19 cellular contexts compared by ENCODE assay signal in genomic region chr5:72470817-72471216, GRCh38. TPM values are rescaled to one million over a fixed set of nuclear protein-coding genes. Genes with fewer than 3 reads are reported as not detected.
DNase-seq lines count a peak whose midpoint lies in the region; ATAC-seq and TF ChIP-seq lines count a peak whose summit lies in the region.
"Had no signal": no experiment of that assay in that cellular context is flagged by ENCODE, and none has a peak within 500 bp of the region (broad histone marks: within the 10 kb centered on the region; RNA-seq: fewer than 3 reads in every experiment).

No MANE protein-coding gene starts in this region.

- H2BK120ac ChIP-seq in mesenchymal stem cell (ENCODE audit: low read depth, low read length), result no peak overlapping the region

- H3K9ac ChIP-seq in PC-3 (ENCODE audit: low read length), result no peak overlapping the region
- no peak overlapping the region for H3K9ac ChIP-seq in mesenchymal stem cell (ENCODE audit: low read length)
- H3K9ac ChIP-seq: BLaER1 had no signal

- DNase-seq in Daoy (ENCODE audit: low read depth), result peak; percentile 84
- DNase-seq in PC-3, result peak; percentile 83
- DNase-seq in cardiac fibroblast (ENCODE audit: low read depth in 2 of 2), result peak; percentile 43 to 74
- no peak for DNase-seq in mesenchymal stem cell
- no peak for DNase-seq in COLO668 (lab: John Stamatoyannopoulos, UW; ENCODE audit: unreplicated experiment)
- DNase-seq in DMS53 treated with DMSO at 0.1 percent for 48 hours (lab: John Stamatoyannopoulos, UW; ENCODE audit: unreplicated experiment), result no peak
- DNase-seq in cerebellar cortex (ENCODE audit: low spot score), result no peak
- DNase-seq in SHP77 (lab: John Stamatoyannopoulos, UW), result no peak
- DNase-seq: effector CD8-positive, alpha-beta T cell; head of caudate nucleus; KG1; left cardiac atrium; natural killer cell; NCI-H510A; right lobe of liver; stimulated activated naive B cell treated with anti-CD40 and anti-IgM and Interleukin-4, amounts not matched to agents 10 μg/mL and 1 μg/mL and 100 μg/mL, for 72 hours; upper lobe of left lung had no signal

- H3K14ac ChIP-seq in mesenchymal stem cell (ENCODE audit: low read length in 2 of 2), result no peak overlapping the region

- no peak overlapping the region for H3K23ac ChIP-seq in mesenchymal stem cell (ENCODE audit: low read length in 2 of 2)

- H3K4me2 ChIP-seq in PC-3 (ENCODE audit: low read length) (peak overlapping the region; percentile 30; the same call in 1 of the 2 replicates), mesenchymal stem cell (ENCODE audit: low read length, poor library complexity, severe bottlenecking) (no peak overlapping the region)

- H2AK5ac ChIP-seq in mesenchymal stem cell (ENCODE audit: low read length, severe bottlenecking), result no peak overlapping the region

- no peak overlapping the region for H2BK15ac ChIP-seq in mesenchymal stem cell (ENCODE audit: low read depth, poor library complexity, severe bottlenecking)

- H3K27me3 ChIP-seq in PC-3 (ENCODE audit: low read length) (no peaks in the 10 kb centered on the region), mesenchymal stem cell (ENCODE audit: control insufficient read depth in 1 of 2, insufficient read depth in 1 of 2, low read length in 2 of 2) (no peaks in the 10 kb centered on the region)
- H3K27me3 ChIP-seq: BLaER1, right lobe of liver, upper lobe of left lung had no signal

- H3K36me3 ChIP-seq in PC-3 (ENCODE audit: low read depth, low read length), result no peaks in the 10 kb centered on the region
- H3K36me3 ChIP-seq in mesenchymal stem cell (ENCODE audit: control insufficient read depth in 1 of 2, insufficient read depth in 2 of 2, low read depth in 1 of 2, low read length in 2 of 2), result no peaks in the 10 kb centered on the region
- H3K36me3 ChIP-seq: BLaER1, right lobe of liver, upper lobe of left lung had no signal

- H3K4me1 ChIP-seq in PC-3 (ENCODE audit: insufficient read depth, low read length) (peaks cover 60% of the 10 kb centered on the region), mesenchymal stem cell (ENCODE audit: control insufficient read depth, insufficient read depth, low read depth, low read length) (peaks cover 4% of the 10 kb centered on the region)
- H3K4me1 ChIP-seq: right lobe of liver had no signal

- no peak overlapping the region for H4K8ac ChIP-seq in mesenchymal stem cell (ENCODE audit: low read length)

- BruUV-seq in PC-3 (replicated peaks; lab: Mats Ljungman, UMichigan), result no TSS peak

- no peak overlapping the region for H3K4ac ChIP-seq in mesenchymal stem cell (ENCODE audit: low read depth in 1 of 2, low read length in 2 of 2)

- no peak overlapping the region for H2BK5ac ChIP-seq in mesenchymal stem cell (ENCODE audit: low read depth, low read length, poor library complexity, severe bottlenecking)

- TF ChIP-seq CTCF in PC-3 (conservative IDR thresholded peaks at IDR 0.05; ENCODE audit: low read depth, low read length), result no peak
- TF ChIP-seq CTCF in cardiac fibroblast (IDR thresholded peaks at IDR 0.05; ENCODE audit: low read depth, low read length), result no peak

- H4K20me1 ChIP-seq in PC-3 (ENCODE audit: low read length), result no peaks in the 10 kb centered on the region
- H4K20me1 ChIP-seq: BLaER1 had no signal

- H3K27ac ChIP-seq in PC-3 (ENCODE audit: low read length) (no peak overlapping the region), mesenchymal stem cell (ENCODE audit: low read length, poor library complexity, severe bottlenecking) (peak overlapping the region; percentile 36)
- H3K27ac ChIP-seq: BLaER1, right lobe of liver, upper lobe of left lung had no signal

- WGBS in mesenchymal stem cell, result no CpG with 5 or more reads among the region's 2 CpGs

- H3K9me3 ChIP-seq in PC-3 (ENCODE audit: low read length) (no peaks in the 10 kb centered on the region), mesenchymal stem cell (ENCODE audit: control insufficient read depth, low read length) (no peaks in the 10 kb centered on the region)
- H3K9me3 ChIP-seq: BLaER1, right lobe of liver, upper lobe of left lung had no signal

- no peaks in the 10 kb centered on the region for H3K79me1 ChIP-seq in mesenchymal stem cell (replicated peaks; ENCODE audit: low read length, poor library complexity, severe bottlenecking)

- H2AFZ ChIP-seq in PC-3 (ENCODE audit: low read length) (no peak overlapping the region), mesenchymal stem cell (ENCODE audit: low read depth, low read length) (no peak overlapping the region)

- ATAC-seq in PC-3, result peak; percentile 58
- ATAC-seq: activated T-helper 17 cell treated with anti-CD3 and anti-CD28 coated beads, Interleukin-2, amount 50 U/mL, for 72 hours; left cardiac atrium; natural killer cell; right lobe of liver; stimulated activated naive B cell treated with anti-CD40 and anti-IgM and Interleukin-4, amounts not matched to agents 10 μg/mL and 1 μg/mL and 100 μg/mL, for 72 hours had no signal

- no peak overlapping the region for H3K18ac ChIP-seq in mesenchymal stem cell (ENCODE audit: low read depth in 1 of 2, low read length in 2 of 2)

- no peaks in the 10 kb centered on the region for H3F3A ChIP-seq in PC-3 (ENCODE audit: low read length, unreplicated experiment)

- POLR2A ChIA-PET in PC-3 (lab: Charles Lee; ENCODE audit: unreplicated experiment), result no interaction called here

- CTCF ChIA-PET in PC-3 (lab: Charles Lee), result no interaction called here

- H3K4me3 ChIP-seq in PC-3 (ENCODE audit: low read length) (no peak overlapping the region), cardiac fibroblast (replicated peaks in 1 of 2; ENCODE audit: low read depth in 2 of 2, low read length in 2 of 2) (no peak overlapping the region), mesenchymal stem cell (ENCODE audit: insufficient read depth in 1 of 2, low read depth in 1 of 2, low read length in 2 of 2) (no peak overlapping the region)
- H3K4me3 ChIP-seq: BLaER1, right lobe of liver, upper lobe of left lung had no signal

- intact Hi-C loops in PC-3 (cut with micrococcal nuclease), result no loop called here

- H4K91ac ChIP-seq in mesenchymal stem cell (ENCODE audit: low read length), result no peak overlapping the region

- no peak overlapping the region for H2BK12ac ChIP-seq in mesenchymal stem cell (ENCODE audit: low read length in 2 of 2)

- no peaks in the 10 kb centered on the region for H3K9me2 ChIP-seq in PC-3 (replicated peaks; ENCODE audit: low read length)

- H3K79me2 ChIP-seq in PC-3 (ENCODE audit: low read length), result no peaks in the 10 kb centered on the region

RNA-seq across cellular contexts. Expression of gene ZNF366, which starts 36.4 kb away (rescaled TPM):
- total RNA-seq in Daoy (2014; rRNA removed; shearing (Covaris generic)), result not detected in 2 replicates
- total RNA-seq in PC-3 (2014; rRNA removed), result not detected in 2 replicates
- polyA plus RNA-seq in mesenchymal stem cell (2013, experiment 1 of 2), result 0.03 TPM
- polyA plus RNA-seq in mesenchymal stem cell (2013, experiment 2 of 2), result 0.03 TPM
- total RNA-seq: activated T-helper 17 cell treated with anti-CD3 and anti-CD28 coated beads, Interleukin-2, amount 50 U/mL, for 72 hours had no signal

Comparison
In these comparisons a context has a peak if more than half of its experiments do, and no peak if none do; other contexts are left out.
1. DNase-seq: peak in Daoy (single experiment), PC-3 (single experiment) and cardiac fibroblast (2 of 2); none in mesenchymal stem cell (single experiment), COLO668 (single experiment), DMS53 treated with DMSO at 0.1 percent for 48 hours (single experiment), cerebellar cortex (single experiment) and SHP77 (0 of 2).